In genomic region chr20:6767166-6767535, GRCh38 we compare ENCODE assay signal across 9 cellular contexts. TPM values are rescaled to one million over a fixed set of nuclear protein-coding genes. Genes with fewer than 3 reads are reported as not detected.
DNase-seq lines count a peak whose midpoint lies in the region; ATAC-seq and TF ChIP-seq lines count a peak whose summit lies in the region.
"Had no signal": no experiment of that assay in that cellular context is flagged by ENCODE, and none has a peak within 500 bp of the region (broad histone marks: within the 10 kb centered on the region; RNA-seq: fewer than 3 reads in every experiment).

No MANE protein-coding gene starts in this region.

- POLR2A ChIA-PET in activated B cell treated with CpG ODN at 0.5 μM for 24 hours (lab: Charles Lee) = no interaction called here

- H3K4me1 Mint-ChIP-seq in GM23338 (peaks cover 45% of the 10 kb centered on the region), activated B cell treated with CpG ODN at 0.5 μM for 24 hours (peaks cover 11% of the 10 kb centered on the region)

- 0 out of 2 replicates have a peak, but pooled peaks cover 8% of the 10 kb centered on the region for H3F3A ChIP-seq in GM23338 (replicated peaks; ENCODE audit: low read depth)

- H3K79me2 ChIP-seq in GM23338 (replicated peaks; ENCODE audit: insufficient read depth) = no peaks in the 10 kb centered on the region

- no peaks in the 10 kb centered on the region for H3K9me3 Mint-ChIP-seq in GM23338
- H3K9me3 Mint-ChIP-seq in activated B cell treated with CpG ODN at 0.5 μM for 24 hours = no peaks in the 10 kb centered on the region

- H3K4me2 ChIP-seq in GM23338 (peak overlapping the region; percentile 92), skeletal muscle satellite cell (ENCODE audit: low read length) (peak overlapping the region; percentile 99)

- intact Hi-C loops in activated B cell treated with CpG ODN at 0.5 μM for 24 hours (cut with micrococcal nuclease) = loop anchor here (5.0 kb wide), 1 partner anchor 1090 kb away; no protein-coding TSS in a partner anchor

- H3K4me3 Mint-ChIP-seq in GM23338 = peak overlapping the region; percentile 73
- H3K4me3 Mint-ChIP-seq in activated B cell treated with CpG ODN at 0.5 μM for 24 hours = peak overlapping the region; percentile 44

- peaks cover 5% of the 10 kb centered on the region; the same call in 1 of the 2 replicates for H4K20me1 ChIP-seq in GM23338 (replicated peaks; ENCODE audit: insufficient read depth)

- ATAC-seq in GM23338 = no peak
- ATAC-seq in activated B cell treated with CpG ODN at 0.5 μM for 24 hours (ENCODE audit: low read depth) = no peak

- peak overlapping the region; percentile 95; the same call in 1 of the 2 replicates for H2AFZ ChIP-seq in GM23338

- H3K4me3 ChIP-seq in GM23338 (peak overlapping the region; percentile 73), iPS-11a (ENCODE audit: low read depth, low read length) (peak overlapping the region; percentile 33), skeletal muscle satellite cell (ENCODE audit: low read length) (peak overlapping the region; percentile 76)

- H3K9ac ChIP-seq in skeletal muscle satellite cell (ENCODE audit: low read depth, low read length) = peak overlapping the region; percentile 63

- no peaks in the 10 kb centered on the region; the same call in 1 of the 2 replicates for H3K9me2 ChIP-seq in GM23338 (ENCODE audit: insufficient read depth)

- H3K36me3 Mint-ChIP-seq in GM23338 (ENCODE audit: low read depth) (peaks cover 10% of the 10 kb centered on the region; the same call in 2 of the 3 replicates), activated B cell treated with CpG ODN at 0.5 μM for 24 hours (ENCODE audit: low read depth) (no peaks in the 10 kb centered on the region)

- TF ChIP-seq CTCF in GM23338 (conservative IDR thresholded peaks at IDR 0.05; ENCODE audit: low read depth in 2 of 2) (peak in 1 of 2 experiments; percentile 16; a peak in 1 of 4 replicates), activated B cell treated with CpG ODN at 0.5 μM for 24 hours (IDR thresholded peaks at IDR 0.05) (no peak)

- H3K27ac Mint-ChIP-seq in GM23338 (no peak overlapping the region), activated B cell treated with CpG ODN at 0.5 μM for 24 hours (no peak overlapping the region)

- H3K27me3 ChIP-seq in GM23338 (ENCODE audit: insufficient read depth) (peaks cover 55% of the 10 kb centered on the region), skeletal muscle satellite cell (ENCODE audit: control insufficient read depth, insufficient read depth, low read length) (peaks cover 60% of the 10 kb centered on the region)
- H3K27me3 ChIP-seq: testis had no signal

- no peak overlapping the region for H3K27ac ChIP-seq in GM23338 (ENCODE audit: low read depth)

- CTCF ChIA-PET in activated B cell treated with CpG ODN at 0.5 μM for 24 hours (lab: Charles Lee) = interaction anchor here (1.3 kb wide), 1 partner anchor 1955 kb away, joined by 7 read pairs; no protein-coding TSS in a partner anchor

- H3K36me3 ChIP-seq in GM23338 (ENCODE audit: insufficient read depth) = no peaks in the 10 kb centered on the region
- no peaks in the 10 kb centered on the region for H3K36me3 ChIP-seq in skeletal muscle satellite cell (ENCODE audit: insufficient read depth, low read length)

- H3K4me1 ChIP-seq in GM23338 (ENCODE audit: insufficient read depth) (peaks cover 55% of the 10 kb centered on the region), skeletal muscle satellite cell (ENCODE audit: control insufficient read depth, insufficient read depth, low read length) (peaks cover 15% of the 10 kb centered on the region)

- DNase-seq in GM23338 (ENCODE audit: low spot score) = peak; percentile 51
- no peak for DNase-seq in activated B cell treated with CpG ODN at 0.5 μM for 24 hours
- DNase-seq in HuH-7 (ENCODE audit: low spot score) = no peak
- DNase-seq in stimulated activated CD4-positive, alpha-beta T cell treated with anti-CD3 and anti-CD28 coated beads, Interleukin-12 subunit alpha, Interleukin-12 subunit beta, amount 100 ng/mL, for 4 hours = no peak
- no peak for DNase-seq in activated CD4-positive, alpha-beta T cell treated with anti-CD3 and anti-CD28 coated beads for 1 hour
- DNase-seq in activated naive CD4-positive, alpha-beta T cell treated with anti-CD3 and anti-CD28 coated beads, Interleukin-2, amount 50 U/mL, for 16 hours = no peak

- H3K9me3 ChIP-seq in skeletal muscle satellite cell (replicated peaks; ENCODE audit: low read length) = no peaks in the 10 kb centered on the region
- H3K9me3 ChIP-seq: testis had no signal

- H3K27me3 Mint-ChIP-seq in GM23338 (ENCODE audit: insufficient read depth, low read depth, poor library complexity) = peaks cover 30% of the 10 kb centered on the region
- peaks cover 35% of the 10 kb centered on the region for H3K27me3 Mint-ChIP-seq in activated B cell treated with CpG ODN at 0.5 μM for 24 hours

TF ChIP-seq in GM23338, 12 proteins besides CTCF, POLR2A, EP300 and RAD21:
- TF ChIP-seq ZNF462 (CRISPR knock-in tag; IDR thresholded peaks at IDR 0.05) = no peak
- TF ChIP-seq EZH2phosphoT487 (IDR thresholded peaks at IDR 0.05; ENCODE audit: unreplicated experiment) = no peak
- TF ChIP-seq EZH2 (IDR thresholded peaks at IDR 0.05; ENCODE audit: low read depth, unreplicated experiment) = no peak

RNA-seq across cellular contexts. Expression of gene BMP2, which starts 0.3 kb away (rescaled TPM):
- 1.0 and 1.5 TPM in 2 replicates for total RNA-seq in GM23338 (2014; rRNA removed; shearing (Covaris generic))
- polyA plus RNA-seq in GM23338 (2016; fragmentation: Nextera tagmentation; extraction: Ambion mirVana) = 0.73 and 0.92 TPM in 2 replicates
- total RNA-seq in activated B cell treated with CpG ODN at 0.5 μM for 24 hours = not detected in 2 replicates
- total RNA-seq in skeletal muscle satellite cell (2012; rRNA removed) = 3.7 and 12.9 TPM in 2 replicates
